Comparison of ENCODE assay signal across 8 cellular contexts in the genomic region with DNA sequence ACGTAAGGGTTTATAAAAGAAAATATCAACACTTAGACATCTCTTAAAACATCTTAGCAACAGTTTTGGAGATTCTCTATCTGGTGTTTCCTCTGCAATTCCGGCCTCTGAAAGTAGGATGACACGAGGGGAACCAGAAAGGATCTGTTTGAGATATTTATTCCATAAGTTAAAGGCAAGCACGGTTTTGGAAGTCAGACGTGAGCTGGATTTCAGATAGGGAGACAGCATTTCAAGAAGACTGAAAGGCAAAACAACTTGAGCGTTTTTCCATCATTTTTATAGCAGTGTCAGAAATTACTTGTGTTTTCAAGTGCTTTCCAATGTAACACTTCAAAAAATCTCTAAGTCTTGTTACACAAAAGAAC. TPM values are rescaled to one million over a fixed set of nuclear protein-coding genes. Genes with fewer than 3 reads are reported as not detected.
DNase-seq lines count a peak whose midpoint lies in the region; ATAC-seq and TF ChIP-seq lines count a peak whose summit lies in the region.

No MANE protein-coding gene starts in this region.

- H2AFZ ChIP-seq in SK-N-SH (ENCODE audit: low read depth) (peak overlapping the region; percentile 57), smooth muscle cell (ENCODE audit: low read depth) (peak overlapping the region; percentile 9)

- peak overlapping the region; percentile 24; the same call in 1 of the 2 replicates for H3K9ac ChIP-seq in SK-N-SH
- H3K9ac ChIP-seq in smooth muscle cell (ENCODE audit: low read depth) = no peak overlapping the region

- H3K4me3 ChIP-seq in SK-N-SH (ENCODE audit: low read depth in 2 of 2, low read length in 1 of 2) (peak overlapping the region; percentile 68 to 80), fibroblast of villous mesenchyme (ENCODE audit: low read depth, low read length) (peak overlapping the region; percentile 64), smooth muscle cell (peak overlapping the region; percentile 77)

- no peaks in the 10 kb centered on the region for H3K9me2 ChIP-seq in SK-N-SH

- H3K36me3 ChIP-seq in SK-N-SH (replicated peaks in 1 of 2; ENCODE audit: control insufficient read depth in 1 of 2, insufficient read depth in 2 of 2, low read length in 1 of 2) = no peaks in the 10 kb centered on the region
- no peaks in the 10 kb centered on the region for H3K36me3 ChIP-seq in smooth muscle cell (ENCODE audit: low read depth)

- peaks cover 43% of the 10 kb centered on the region for H3F3A ChIP-seq in SK-N-SH (replicated peaks; ENCODE audit: insufficient read depth)
- H3F3A ChIP-seq in smooth muscle cell (ENCODE audit: low read depth) = peaks cover 12% of the 10 kb centered on the region

- peak overlapping the region; percentile 70 for H3K4me2 ChIP-seq in SK-N-SH
- peak overlapping the region; percentile 90 for H3K4me2 ChIP-seq in smooth muscle cell

- peak overlapping the region; percentile 46 to 77 for H3K27ac ChIP-seq in SK-N-SH (ENCODE audit: low read depth in 2 of 2, low read length in 1 of 2)
- peak overlapping the region; percentile 37 for H3K27ac ChIP-seq in smooth muscle cell (ENCODE audit: low read depth)

- POLR2A ChIA-PET in SK-N-SH (lab: Yijun Ruan, JAX) = interaction anchor here (1.7 kb wide), 1 partner anchor 27 kb away, joined by 4 read pairs; a partner anchor contains a TSS

- CTCF ChIA-PET in SK-N-SH (lab: Yijun Ruan, JAX) = interaction anchor here (1.2 kb wide), 1 partner anchor 10 kb away, joined by 4 read pairs; no protein-coding TSS in a partner anchor

- H3K27me3 ChIP-seq in SK-N-SH (ENCODE audit: insufficient read depth) (no peaks in the 10 kb centered on the region), smooth muscle cell (ENCODE audit: low read depth) (no peaks in the 10 kb centered on the region)

- TF ChIP-seq CTCF in SK-N-SH (IDR thresholded peaks at IDR 0.05) (no peak), fibroblast of villous mesenchyme (IDR thresholded peaks at IDR 0.05; ENCODE audit: insufficient read depth, low read depth, low read length) (no peak), smooth muscle cell (IDR thresholded peaks at IDR 0.05; ENCODE audit: borderline replicate concordance, insufficient read depth, poor library complexity, severe bottlenecking) (no peak)

- H3K79me2 ChIP-seq in SK-N-SH (ENCODE audit: insufficient read depth) (no peaks in the 10 kb centered on the region), smooth muscle cell (ENCODE audit: low read depth) (no peaks in the 10 kb centered on the region)

- TF ChIP-seq RAD21 in SK-N-SH (IDR thresholded peaks at IDR 0.05; ENCODE audit: low read length) = no peak

- no peak for TF ChIP-seq EP300 in SK-N-SH (IDR thresholded peaks at IDR 0.05; ENCODE audit: borderline replicate concordance in 1 of 2, low read depth in 1 of 2, low read length in 1 of 2)

- H3K4me1 ChIP-seq in SK-N-SH (ENCODE audit: control insufficient read depth in 1 of 2, insufficient read depth in 2 of 2, low read depth in 1 of 2, low read length in 1 of 2) = peaks cover 0 to 6% of the 10 kb centered on the region in 2 experiments; a peak in 3 of 4 replicates
- H3K4me1 ChIP-seq in smooth muscle cell (ENCODE audit: low read depth) = no peaks in the 10 kb centered on the region

- no peak; the same call in 2 of the 3 replicates for ATAC-seq in SK-N-SH treated with all-trans-retinoic acid at 6 μM for 48 hours
- ATAC-seq in HG03280 (IDR thresholded peaks at IDR 0.05; ENCODE audit: unreplicated experiment) = no peak

- H4K20me1 ChIP-seq in SK-N-SH (ENCODE audit: insufficient read depth) = peaks cover 3% of the 10 kb centered on the region; the same call in 1 of the 2 replicates
- no peaks in the 10 kb centered on the region for H4K20me1 ChIP-seq in smooth muscle cell (ENCODE audit: low read depth)

- WGBS in SK-N-SH (ENCODE audit: low lambda C conversion rate) = 4% methylated on average over 6 of the region's 6 CpGs
- 7% methylated on average over 6 of the region's 6 CpGs for WGBS in smooth muscle cell (ENCODE audit: low lambda C conversion rate)

- no peaks in the 10 kb centered on the region for H3K9me3 ChIP-seq in SK-N-SH
- H3K9me3 ChIP-seq in smooth muscle cell (replicated peaks; ENCODE audit: low read depth) = no peaks in the 10 kb centered on the region

- DNase-seq in SK-N-SH = no peak
- DNase-seq in SW480 (ENCODE audit: low spot score) = peak; percentile 17
- peak; percentile 40 for DNase-seq in fibroblast of villous mesenchyme (ENCODE audit: low read depth)
- DNase-seq in smooth muscle cell (lab: John Stamatoyannopoulos, UW; ENCODE audit: unreplicated experiment) = no peak
- DNase-seq in stimulated activated CD4-positive, alpha-beta T cell treated with anti-CD3 and anti-CD28 coated beads, Interleukin-1b, Interleukin-23, amount 100 ng/mL, for 48 hours = no peak
- no peak for DNase-seq in GM03348 (ENCODE audit: low spot score)

TF ChIP-seq in SK-N-SH, 30 proteins besides CTCF, POLR2A, EP300 and RAD21:
- TF ChIP-seq, protein P1, sequence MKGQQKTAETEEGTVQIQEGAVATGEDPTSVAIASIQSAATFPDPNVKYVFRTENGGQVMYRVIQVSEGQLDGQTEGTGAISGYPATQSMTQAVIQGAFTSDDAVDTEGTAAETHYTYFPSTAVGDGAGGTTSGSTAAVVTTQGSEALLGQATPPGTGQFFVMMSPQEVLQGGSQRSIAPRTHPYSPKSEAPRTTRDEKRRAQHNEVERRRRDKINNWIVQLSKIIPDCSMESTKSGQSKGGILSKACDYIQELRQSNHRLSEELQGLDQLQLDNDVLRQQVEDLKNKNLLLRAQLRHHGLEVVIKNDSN (IDR thresholded peaks at IDR 0.05; ENCODE audit: borderline replicate concordance, low read depth) = no peak
- TF ChIP-seq SMC3 (IDR thresholded peaks at IDR 0.05; ENCODE audit: low read depth, low read length) (no peak), NRF1 (IDR thresholded peaks at IDR 0.05; ENCODE audit: low read depth, low read length) (no peak)

TF ChIP-seq in SK-N-SH treated with all-trans-retinoic acid at 6 μM for 48 hours, 23 proteins besides CTCF, POLR2A, EP300 and RAD21 (continues in another document):
- TF ChIP-seq, protein P2, sequence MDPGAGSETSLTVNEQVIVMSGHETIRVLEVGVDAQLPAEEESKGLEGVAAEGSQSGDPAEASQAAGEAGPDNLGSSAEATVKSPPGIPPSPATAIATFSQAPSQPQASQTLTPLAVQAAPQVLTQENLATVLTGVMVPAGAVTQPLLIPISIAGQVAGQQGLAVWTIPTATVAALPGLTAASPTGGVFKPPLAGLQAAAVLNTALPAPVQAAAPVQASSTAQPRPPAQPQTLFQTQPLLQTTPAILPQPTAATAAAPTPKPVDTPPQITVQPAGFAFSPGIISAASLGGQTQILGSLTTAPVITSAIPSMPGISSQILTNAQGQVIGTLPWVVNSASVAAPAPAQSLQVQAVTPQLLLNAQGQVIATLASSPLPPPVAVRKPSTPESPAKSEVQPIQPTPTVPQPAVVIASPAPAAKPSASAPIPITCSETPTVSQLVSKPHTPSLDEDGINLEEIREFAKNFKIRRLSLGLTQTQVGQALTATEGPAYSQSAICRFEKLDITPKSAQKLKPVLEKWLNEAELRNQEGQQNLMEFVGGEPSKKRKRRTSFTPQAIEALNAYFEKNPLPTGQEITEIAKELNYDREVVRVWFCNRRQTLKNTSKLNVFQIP (CRISPR knock-in tag; IDR thresholded peaks at IDR 0.05; ENCODE audit: borderline replicate concordance, low read depth) = no peak
- TF ChIP-seq ZC3H10 (CRISPR knock-in tag; IDR thresholded peaks at IDR 0.05) (no peak), ISL1 (CRISPR knock-in tag; IDR thresholded peaks at IDR 0.05) (no peak), ESRRG (CRISPR knock-in tag; IDR thresholded peaks at IDR 0.05) (no peak), TCF4 (CRISPR knock-in tag; IDR thresholded peaks at IDR 0.05; ENCODE audit: borderline replicate concordance) (no peak), PATZ1 (CRISPR knock-in tag; IDR thresholded peaks at IDR 0.05; ENCODE audit: borderline replicate concordance) (no peak), ARNTL (CRISPR knock-in tag; IDR thresholded peaks at IDR 0.05; ENCODE audit: borderline replicate concordance, low read depth) (no peak)
- TF ChIP-seq, protein P3, sequence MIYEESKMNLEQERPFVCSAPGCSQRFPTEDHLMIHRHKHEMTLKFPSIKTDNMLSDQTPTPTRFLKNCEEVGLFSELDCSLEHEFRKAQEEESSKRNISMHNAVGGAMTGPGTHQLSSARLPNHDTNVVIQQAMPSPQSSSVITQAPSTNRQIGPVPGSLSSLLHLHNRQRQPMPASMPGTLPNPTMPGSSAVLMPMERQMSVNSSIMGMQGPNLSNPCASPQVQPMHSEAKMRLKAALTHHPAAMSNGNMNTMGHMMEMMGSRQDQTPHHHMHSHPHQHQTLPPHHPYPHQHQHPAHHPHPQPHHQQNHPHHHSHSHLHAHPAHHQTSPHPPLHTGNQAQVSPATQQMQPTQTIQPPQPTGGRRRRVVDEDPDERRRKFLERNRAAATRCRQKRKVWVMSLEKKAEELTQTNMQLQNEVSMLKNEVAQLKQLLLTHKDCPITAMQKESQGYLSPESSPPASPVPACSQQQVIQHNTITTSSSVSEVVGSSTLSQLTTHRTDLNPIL (CRISPR knock-in tag; IDR thresholded peaks at IDR 0.05; ENCODE audit: low read depth) = no peak

RNA-seq across cellular contexts. Expression of gene BTN3A2, which starts 52.9 kb away (rescaled TPM):
- 20.3 and 24.2 TPM in 2 replicates for polyA plus RNA-seq in SK-N-SH (2012; rRNA removed)
- polyA plus RNA-seq in SK-N-SH (2012; cell fraction: cytosol; rRNA removed) = 19.5 and 22.5 TPM in 2 replicates
- polyA plus RNA-seq in SK-N-SH (2012; cell fraction: nucleus; rRNA removed) = 31.8 and 33.3 TPM in 2 replicates
- total RNA-seq in fibroblast of villous mesenchyme = 15.1 and 35.4 TPM in 2 replicates
- 5.1 and 19.7 TPM in 2 replicates for total RNA-seq in smooth muscle cell
- polyA plus RNA-seq in smooth muscle cell = 7.6 and 13.3 TPM in 2 replicates

Comparison
In these comparisons a context has a peak if more than half of its experiments do, and no peak if none do; other contexts are left out.
1. DNase-seq: peak in SW480 (single experiment) and fibroblast of villous mesenchyme (single experiment); none in SK-N-SH (single experiment), smooth muscle cell (single experiment), stimulated activated CD4-positive, alpha-beta T cell treated with anti-CD3 and anti-CD28 coated beads, Interleukin-1b, Interleukin-23, amount 100 ng/mL, for 48 hours (single experiment) and GM03348 (single experiment).
2. Peak in every context shown above with its lines, with median percentiles within 50 percentile points of each other: H3K4me3 ChIP-seq.